In the genomic region with DNA sequence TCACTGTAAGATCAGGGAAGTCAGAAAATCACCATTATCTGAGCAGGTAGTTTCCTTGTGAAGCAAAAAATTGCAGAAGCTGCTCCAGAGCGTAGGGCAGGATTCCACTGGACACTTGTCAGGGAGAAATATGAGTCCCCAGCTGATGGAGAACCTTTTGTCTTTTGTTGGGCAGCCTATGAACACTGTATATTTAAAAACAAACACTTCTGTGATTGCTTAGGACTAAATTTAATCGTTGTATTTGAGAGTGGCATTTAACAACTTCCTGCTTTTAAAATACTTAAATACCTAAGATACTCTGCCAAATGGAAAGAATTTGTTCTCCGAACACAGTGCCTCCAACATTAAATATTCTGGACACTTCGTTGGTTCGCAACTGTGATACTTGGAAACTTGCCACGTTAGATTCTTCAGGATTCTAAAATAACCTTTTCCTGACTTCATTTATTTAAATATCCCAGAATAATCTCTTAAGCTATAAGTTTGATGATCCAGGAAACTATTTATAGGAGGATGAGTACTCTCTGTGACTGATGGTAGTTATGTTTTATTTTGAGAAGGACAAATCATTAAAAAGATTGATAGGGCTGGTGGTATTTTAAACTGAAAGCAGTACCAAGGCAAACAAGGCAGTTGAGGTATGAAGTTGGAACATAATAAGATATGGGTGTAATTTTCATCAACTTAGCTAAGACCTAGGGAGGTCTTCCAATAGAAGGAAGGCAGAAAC, we compare ENCODE assay signal across 8 cellular contexts. TPM values are rescaled to one million over a fixed set of nuclear protein-coding genes. Genes with fewer than 3 reads are reported as not detected.
DNase-seq lines count a peak whose midpoint lies in the region; ATAC-seq, FAIRE-seq and TF ChIP-seq lines count a peak whose summit lies in the region.

No MANE protein-coding gene starts in this region.

- peak overlapping the region; percentile 78 for H3K4me3 Mint-ChIP-seq in neural crest cell

- H3K27ac ChIP-seq in dorsolateral prefrontal cortex, result peak overlapping the region in 32 of 59 donors; percentile 1 to 100 (median 38)

- H3K9me3 Mint-ChIP-seq in neural crest cell, result no peaks in the 10 kb centered on the region

- no peak for DNase-seq in D721Med (ENCODE audit: insufficient read length, low spot score)
- peak; percentile 31 for DNase-seq in NCI-H748 (lab: John Stamatoyannopoulos, UW; ENCODE audit: unreplicated experiment)
- DNase-seq in dorsolateral prefrontal cortex, result no peak
- no peak for DNase-seq in neural crest cell (ENCODE audit: low read depth, low spot score)
- no peak for DNase-seq in iPS-NIHi11 (ENCODE audit: low spot score)
- DNase-seq in activated CD8-positive, alpha-beta memory T cell treated with anti-CD3 and anti-CD28 coated beads, Interleukin-2, amount 50 U/mL, for 4 hours, result no peak
- no peak for DNase-seq in A172 (ENCODE audit: low spot score)

- no peak for ATAC-seq in HG03354 (IDR thresholded peaks at IDR 0.05; ENCODE audit: poor library complexity, severe bottlenecking, unreplicated experiment)

- peaks cover 3% of the 10 kb centered on the region for H3K27me3 Mint-ChIP-seq in neural crest cell (ENCODE audit: low read depth)

- H3K27ac Mint-ChIP-seq in neural crest cell (ENCODE audit: unreplicated experiment), result no peak overlapping the region

- TF ChIP-seq CTCF in D721Med (IDR thresholded peaks at IDR 0.05; ENCODE audit: insufficient read depth, missing control alignments) (no peak), dorsolateral prefrontal cortex (IDR thresholded peaks at IDR 0.05 in 54 of 56, conservative IDR thresholded peaks at IDR 0.05 in 2 of 56; ENCODE audit: low read depth in 1 of 56, partially characterized antibody in 56 of 56) (no peak), neural crest cell (conservative IDR thresholded peaks at IDR 0.05) (no peak)

- intact Hi-C loops in dorsolateral prefrontal cortex (cut with DNase I), result no loop called here

- peaks cover 21% of the 10 kb centered on the region for H3K4me1 Mint-ChIP-seq in neural crest cell

- H3K27me3 ChIP-seq in dorsolateral prefrontal cortex, result no peaks in the 10 kb centered on the region

- FAIRE-seq in D721Med (lab: Jason Lieb, UNC), result peak; percentile 58

- H3K4me3 ChIP-seq in dorsolateral prefrontal cortex, result peak overlapping the region in 1 of 59 donors; percentile 8

- no peaks in the 10 kb centered on the region for H3K36me3 Mint-ChIP-seq in neural crest cell (ENCODE audit: low read depth)

RNA-seq across cellular contexts. Expression of gene HSPA4, which starts 2.7 kb away (rescaled TPM):
- 100 to 1,000 TPM in 51 of 120 experiments, 10 to 100 TPM in 69; 61.6 to 183 (median 97.3) TPM for total RNA-seq in dorsolateral prefrontal cortex
- total RNA-seq in neural crest cell, result 161 and 166 TPM in 2 replicates
- total RNA-seq in A172 (2014; rRNA removed; shearing (Covaris generic)), result 227 and 236 TPM in 2 replicates

RNA-seq across cellular contexts. Expression of gene ZCCHC10, which starts 22.8 kb away (rescaled TPM):
- total RNA-seq in dorsolateral prefrontal cortex, result 10 to 100 TPM in 115 of 120 experiments, 1 to 10 TPM in 5; 7.5 to 24.1 (median 14.4) TPM
- 26.5 and 29.2 TPM in 2 replicates for total RNA-seq in neural crest cell
- 35.3 and 43.4 TPM in 2 replicates for total RNA-seq in A172 (2014; rRNA removed; shearing (Covaris generic))
